Comparison of ENCODE assay signal across 27 cellular contexts in the genomic region with DNA sequence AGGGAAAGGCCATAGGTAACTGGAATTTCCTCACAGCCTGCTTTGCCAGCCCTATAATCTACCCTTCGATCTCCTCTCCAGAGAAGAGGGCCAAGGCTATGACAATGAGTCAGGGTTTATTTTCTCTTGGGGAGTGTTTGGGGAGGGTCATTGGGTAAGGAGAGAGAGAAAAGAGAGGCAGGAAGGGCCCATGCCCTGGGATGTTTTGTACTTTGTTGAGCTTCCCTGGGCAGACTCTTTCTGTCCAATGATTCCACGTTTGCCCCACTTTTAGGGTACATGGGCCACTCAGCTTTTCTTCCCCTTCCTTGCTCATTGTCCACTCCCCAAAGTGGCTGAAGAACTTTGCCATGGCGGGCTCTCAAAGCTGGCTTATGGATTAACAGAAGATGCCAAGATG.
"Had no signal": no experiment of that assay in that cellular context is flagged by ENCODE, and none has a peak within 500 bp of the region (broad histone marks: within the 10 kb centered on the region; RNA-seq: fewer than 3 reads in every experiment).

No MANE protein-coding gene starts in this region.

- H3K4me1 ChIP-seq: left lung, lower lobe of right lung, pancreas, prostate gland, suprapubic skin, tibial artery, upper lobe of right lung had no signal

- H3K9me3 Mint-ChIP-seq: natural killer cell treated with Interleukin-12 subunit alpha and Interleukin-12 subunit beta and Interleukin-15 and Interleukin-18, amount 100 ng/mL, for 72 hours; stimulated activated memory B cell treated with anti-CD40 and anti-IgM and Interleukin-4, amounts not matched to agents 10 μg/mL and 1 μg/mL and 100 μg/mL, for 72 hours; stimulated activated naive CD8-positive, alpha-beta T cell treated with anti-CD3 and anti-CD28 coated beads, Interleukin-15, Interleukin-2, amounts not matched to agents 100 ng/mL and 50 ng/mL, for 24 hours had no signal

- H3K27me3 Mint-ChIP-seq: stimulated activated naive CD8-positive, alpha-beta T cell treated with anti-CD3 and anti-CD28 coated beads, Interleukin-15, Interleukin-2, amounts not matched to agents 100 ng/mL and 50 ng/mL, for 24 hours had no signal

- H3K9me3 ChIP-seq: left lung, lower lobe of right lung, pancreas, prostate gland, suprapubic skin, thoracic aorta, tibial artery, upper lobe of right lung had no signal

- H3K27me3 ChIP-seq: left lung, pancreas, suprapubic skin, upper lobe of right lung had no signal

- ATAC-seq: left lung; lower lobe of right lung; naive thymus-derived CD4-positive, alpha-beta T cell; natural killer cell treated with Interleukin-12 subunit alpha and Interleukin-12 subunit beta and Interleukin-15 and Interleukin-18, amount 100 ng/mL, for 72 hours; pancreas; right cardiac atrium; sciatic nerve; stimulated activated memory B cell treated with anti-CD40 and anti-IgM and Interleukin-4, amounts not matched to agents 10 μg/mL and 1 μg/mL and 100 μg/mL, for 72 hours; upper lobe of right lung had no signal

- H3K4me3 ChIP-seq: left lung, lower lobe of right lung, pancreas, prostate gland, suprapubic skin, thoracic aorta, tibial artery, upper lobe of right lung had no signal

- H3K4me3 Mint-ChIP-seq: naive thymus-derived CD4-positive, alpha-beta T cell; natural killer cell treated with Interleukin-12 subunit alpha and Interleukin-12 subunit beta and Interleukin-15 and Interleukin-18, amount 100 ng/mL, for 72 hours; stimulated activated memory B cell treated with anti-CD40 and anti-IgM and Interleukin-4, amounts not matched to agents 10 μg/mL and 1 μg/mL and 100 μg/mL, for 72 hours; stimulated activated naive CD8-positive, alpha-beta T cell treated with anti-CD3 and anti-CD28 coated beads, Interleukin-15, Interleukin-2, amounts not matched to agents 100 ng/mL and 50 ng/mL, for 24 hours had no signal

- DNase-seq: hippocampal formation; kidney glomerular epithelial cell; left cardiac atrium; left lung; lower lobe of right lung; mammary epithelial cell; mesenchymal stem cell; naive thymus-derived CD4-positive, alpha-beta T cell; pancreas; posterior cingulate gyrus; retina; small intestine; stimulated activated CD4-positive, alpha-beta T cell treated with anti-CD3 and anti-CD28 coated beads, Interleukin-1b, Interleukin-23, amount 100 ng/mL, for 48 hours; stimulated activated CD4-positive, alpha-beta T cell treated with anti-CD3 and anti-CD28 coated beads, Interleukin-2, amount 100 ng/mL, for 48 hours; stimulated activated CD4-positive, alpha-beta T cell treated with anti-CD3 and anti-CD28 coated beads, Interleukin-4, amount 100 ng/mL, for 4 hours; stimulated activated CD8-positive, alpha-beta memory T cell treated with anti-CD3 and anti-CD28 coated beads, Interleukin-4, amount 100 ng/mL, for 48 hours; tibial artery; trophoblast cell; upper lobe of right lung had no signal

- H3K27ac Mint-ChIP-seq: naive thymus-derived CD4-positive, alpha-beta T cell; natural killer cell treated with Interleukin-12 subunit alpha and Interleukin-12 subunit beta and Interleukin-15 and Interleukin-18, amount 100 ng/mL, for 72 hours; stimulated activated memory B cell treated with anti-CD40 and anti-IgM and Interleukin-4, amounts not matched to agents 10 μg/mL and 1 μg/mL and 100 μg/mL, for 72 hours; stimulated activated naive CD8-positive, alpha-beta T cell treated with anti-CD3 and anti-CD28 coated beads, Interleukin-15, Interleukin-2, amounts not matched to agents 100 ng/mL and 50 ng/mL, for 24 hours had no signal

- H3K36me3 Mint-ChIP-seq: naive thymus-derived CD4-positive, alpha-beta T cell; natural killer cell treated with Interleukin-12 subunit alpha and Interleukin-12 subunit beta and Interleukin-15 and Interleukin-18, amount 100 ng/mL, for 72 hours; stimulated activated memory B cell treated with anti-CD40 and anti-IgM and Interleukin-4, amounts not matched to agents 10 μg/mL and 1 μg/mL and 100 μg/mL, for 72 hours had no signal

- H3K27ac ChIP-seq: left lung, lower lobe of right lung, pancreas, prostate gland, suprapubic skin, thoracic aorta, tibial artery, upper lobe of right lung had no signal

- H3K36me3 ChIP-seq: left lung, lower lobe of right lung, pancreas, prostate gland, suprapubic skin, thoracic aorta, tibial artery, upper lobe of right lung had no signal

- H3K4me1 Mint-ChIP-seq: stimulated activated memory B cell treated with anti-CD40 and anti-IgM and Interleukin-4, amounts not matched to agents 10 μg/mL and 1 μg/mL and 100 μg/mL, for 72 hours had no signal
